In the genomic region with DNA sequence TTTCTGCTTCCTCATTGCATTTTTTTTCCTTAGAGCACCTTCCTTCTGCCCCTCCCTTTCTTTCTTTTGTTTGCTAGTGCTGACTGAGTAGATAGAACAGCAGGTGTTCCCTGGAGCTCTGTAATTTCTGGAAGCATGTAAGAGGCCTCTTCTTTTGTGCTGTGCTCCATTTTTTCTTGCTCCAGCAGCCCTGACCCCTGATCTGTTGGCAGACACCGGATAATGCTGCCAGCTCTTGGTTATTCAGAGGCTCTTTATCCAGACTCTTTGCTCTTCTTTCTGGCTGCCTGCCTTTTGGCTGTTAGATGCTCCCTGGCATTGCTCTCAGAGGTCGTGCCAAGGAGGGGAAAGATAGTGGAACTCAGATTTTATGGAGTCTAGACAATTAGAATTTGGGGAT, we compare ENCODE assay signal across 13 cellular contexts.
DNase-seq lines count a peak whose midpoint lies in the region; ATAC-seq and TF ChIP-seq lines count a peak whose summit lies in the region.
"Had no signal": no experiment of that assay in that cellular context is flagged by ENCODE, and none has a peak within 500 bp of the region (broad histone marks: within the 10 kb centered on the region; RNA-seq: fewer than 3 reads in every experiment).

No MANE protein-coding gene starts in this region.

- H3K4me3 Mint-ChIP-seq in GM23338 = no peak overlapping the region
- no peak overlapping the region for H3K4me3 Mint-ChIP-seq in neural crest cell
- H3K4me3 Mint-ChIP-seq in CD4-positive, alpha-beta T cell = no peak overlapping the region
- H3K4me3 Mint-ChIP-seq: HFFc6 had no signal

- H3K9me3 ChIP-seq in adrenal gland (replicated peaks in 1 of 3) = no peaks in the 10 kb centered on the region
- H3K9me3 ChIP-seq in CD4-positive, alpha-beta T cell (ENCODE audit: control insufficient read depth, low read length) = no peaks in the 10 kb centered on the region

- H3K36me3 ChIP-seq in GM23338 (ENCODE audit: insufficient read depth) = no peaks in the 10 kb centered on the region
- H3K36me3 ChIP-seq in adrenal gland (replicated peaks in 1 of 2) = no peaks in the 10 kb centered on the region

- H4K20me1 ChIP-seq in GM23338 (replicated peaks; ENCODE audit: insufficient read depth) = no peaks in the 10 kb centered on the region

- intact Hi-C loops in adrenal gland (cut with DNase I) = no loop called here
- intact Hi-C loops in CD4-positive, alpha-beta T cell (cut with DNase I, micrococcal nuclease) = no loop called here

- CTCF ChIA-PET in CD4-positive, alpha-beta T cell (lab: Charles Lee) = no interaction called here

- ATAC-seq in GM23338 = peak; percentile 75
- no peak for ATAC-seq in GM19395 (IDR thresholded peaks at IDR 0.05; ENCODE audit: unreplicated experiment)
- no peak for ATAC-seq in CD4-positive, alpha-beta T cell (ENCODE audit: poor library complexity)

- H3K4me1 ChIP-seq in GM23338 (ENCODE audit: insufficient read depth) (0 out of 2 replicates have a peak, but pooled peaks cover 20% of the 10 kb centered on the region), adrenal gland (replicated peaks in 1 of 2) (peaks cover 7 to 22% of the 10 kb centered on the region in 2 donors)

- H3K27ac Mint-ChIP-seq in GM23338 = peak overlapping the region; percentile 46; the same call in 1 of the 2 replicates
- peak overlapping the region; percentile 75 for H3K27ac Mint-ChIP-seq in neural crest cell (ENCODE audit: unreplicated experiment)
- no peak overlapping the region for H3K27ac Mint-ChIP-seq in CD4-positive, alpha-beta T cell
- H3K27ac Mint-ChIP-seq: HFFc6 had no signal

- TF ChIP-seq CTCF in GM23338 (conservative IDR thresholded peaks at IDR 0.05; ENCODE audit: low read depth in 2 of 2) (no peak), adrenal gland (IDR thresholded peaks at IDR 0.05) (no peak), neural crest cell (conservative IDR thresholded peaks at IDR 0.05) (no peak)
- no peak for TF ChIP-seq CTCF in CD4-positive, alpha-beta T cell (IDR thresholded peaks at IDR 0.05)

- peaks cover 5% of the 10 kb centered on the region; the same call in 1 of the 2 replicates for H3K9me2 ChIP-seq in GM23338 (ENCODE audit: insufficient read depth)

- H3K79me2 ChIP-seq in GM23338 (replicated peaks; ENCODE audit: insufficient read depth) = no peaks in the 10 kb centered on the region

- no peak overlapping the region for H2AFZ ChIP-seq in GM23338

- H3K36me3 Mint-ChIP-seq in GM23338 (ENCODE audit: low read depth) = no peaks in the 10 kb centered on the region; the same call in 2 of the 3 replicates
- peaks cover 6% of the 10 kb centered on the region for H3K36me3 Mint-ChIP-seq in neural crest cell (ENCODE audit: low read depth)
- H3K36me3 Mint-ChIP-seq in CD4-positive, alpha-beta T cell (ENCODE audit: low read depth) = no peaks in the 10 kb centered on the region

- no peaks in the 10 kb centered on the region for H3F3A ChIP-seq in GM23338 (replicated peaks; ENCODE audit: low read depth)

- DNase-seq in GM23338 (ENCODE audit: low spot score) = peak; percentile 48
- peak; percentile 98 for DNase-seq in NCI-H2029 treated with DMSO at 0.1 percent for 48 hours (lab: John Stamatoyannopoulos, UW)
- DNase-seq in adrenal gland = peak; percentile 58 to 88 (median 78)
- DNase-seq in neural crest cell (ENCODE audit: low read depth, low spot score) = no peak
- no peak for DNase-seq in AG08395 (ENCODE audit: low spot score)
- DNase-seq in KG1 (lab: John Stamatoyannopoulos, UW) = no peak
- no peak for DNase-seq in CD4-positive, alpha-beta T cell
- DNase-seq: activated CD4-positive, alpha-beta T cell treated with anti-CD3 and anti-CD28 coated beads for 4 hours; activated T-cell treated with anti-CD3 and anti-CD28 coated beads, Interleukin-2, amount 50 U/mL, for 48 hours; dermis blood vessel endothelial cell; HFFc6 had no signal

- POLR2A ChIA-PET in CD4-positive, alpha-beta T cell (lab: Charles Lee) = no interaction called here

- H3K4me3 ChIP-seq in GM23338 (no peak overlapping the region), adrenal gland (no peak overlapping the region)
- H3K4me3 ChIP-seq: SK-N-MC had no signal

- TF ChIP-seq POLR2A in adrenal gland (IDR thresholded peaks at IDR 0.05) = no peak

- H3K9me3 Mint-ChIP-seq in GM23338 (no peaks in the 10 kb centered on the region; the same call in 2 of the 3 replicates), neural crest cell (peaks cover 13% of the 10 kb centered on the region)
- H3K9me3 Mint-ChIP-seq in CD4-positive, alpha-beta T cell = no peaks in the 10 kb centered on the region
- H3K9me3 Mint-ChIP-seq: HFFc6 had no signal

- H3K27me3 Mint-ChIP-seq in GM23338 (ENCODE audit: insufficient read depth, low read depth, poor library complexity) (no peaks in the 10 kb centered on the region), neural crest cell (ENCODE audit: low read depth) (no peaks in the 10 kb centered on the region)
- no peaks in the 10 kb centered on the region for H3K27me3 Mint-ChIP-seq in CD4-positive, alpha-beta T cell

- H3K4me2 ChIP-seq in GM23338 = peak overlapping the region; percentile 4; the same call in 1 of the 2 replicates

- H3K27ac ChIP-seq in GM23338 (ENCODE audit: low read depth) = peak overlapping the region; percentile 30; the same call in 1 of the 2 replicates
- peak overlapping the region in 2 of 5 donors; percentile 3 to 51 for H3K27ac ChIP-seq in adrenal gland
- no peak overlapping the region for H3K27ac ChIP-seq in CD4-positive, alpha-beta T cell (ENCODE audit: low read depth, low read length)
- H3K27ac ChIP-seq: SK-N-MC had no signal

- WGBS in adrenal gland, 4 donors = 20 to 37% (median 30%) methylated on average over 2 of the region's 2 CpGs

- H3K4me1 Mint-ChIP-seq in GM23338 (peaks cover 22% of the 10 kb centered on the region), neural crest cell (peaks cover 32% of the 10 kb centered on the region)
- peaks cover 15% of the 10 kb centered on the region for H3K4me1 Mint-ChIP-seq in CD4-positive, alpha-beta T cell (ENCODE audit: low read depth)

- H3K27me3 ChIP-seq in GM23338 (ENCODE audit: insufficient read depth) (no peaks in the 10 kb centered on the region), adrenal gland (no peaks in the 10 kb centered on the region)
- H3K27me3 ChIP-seq in CD4-positive, alpha-beta T cell (ENCODE audit: control insufficient read depth, insufficient read depth, low read length) = no peaks in the 10 kb centered on the region

TF ChIP-seq in GM23338, 12 proteins besides CTCF, POLR2A, EP300 and RAD21 (continues in another document):
- no peak for TF ChIP-seq NANOG (IDR thresholded peaks at IDR 0.05; ENCODE audit: borderline replicate concordance)
- TF ChIP-seq POLR2AphosphoS5 (IDR thresholded peaks at IDR 0.05; ENCODE audit: low read depth) = no peak
- no peak for TF ChIP-seq STAT1 (IDR thresholded peaks at IDR 0.05; ENCODE audit: unreplicated experiment)
- no peak for TF ChIP-seq CREB1 (CRISPR knock-in tag; IDR thresholded peaks at IDR 0.05; ENCODE audit: low read depth)

Comparison
In these comparisons a context has a peak if more than half of its experiments do, and no peak if none do; other contexts are left out.
1. DNase-seq: peak in GM23338 (single experiment), NCI-H2029 treated with DMSO at 0.1 percent for 48 hours (single experiment) and adrenal gland (7 of 7); none in neural crest cell (single experiment), AG08395 (single experiment), KG1 (single experiment) and CD4-positive, alpha-beta T cell (0 of 10).